In genomic region chr14:63867926-63868921, GRCh38 we compare ENCODE assay signal across 11 cellular contexts. TPM values are rescaled to one million over a fixed set of nuclear protein-coding genes. Genes with fewer than 3 reads are reported as not detected.
DNase-seq lines count a peak whose midpoint lies in the region; ATAC-seq and TF ChIP-seq lines count a peak whose summit lies in the region.
"Had no signal": no experiment of that assay in that cellular context is flagged by ENCODE, and none has a peak within 500 bp of the region (broad histone marks: within the 10 kb centered on the region; RNA-seq: fewer than 3 reads in every experiment).

No MANE protein-coding gene starts in this region.

- H3K9ac ChIP-seq in mammary epithelial cell (ENCODE audit: insufficient read depth, low read length) = no peak overlapping the region

- H3K9me2 ChIP-seq in PC-9 (ENCODE audit: insufficient read depth) (no peaks in the 10 kb centered on the region), hepatocyte (replicated peaks; ENCODE audit: insufficient read depth) (no peaks in the 10 kb centered on the region)

- in situ Hi-C loops in mammary epithelial cell (cut with MboI; ENCODE audit: low sequenced_read_pairs in 2 of 2) = loop anchor here in 1 of 2 donors (25.0 kb wide), 1 partner anchor 119 kb away; no protein-coding TSS in a partner anchor

- H2AFZ ChIP-seq in mammary epithelial cell (ENCODE audit: low read depth, low read length) = no peak overlapping the region
- no peak overlapping the region for H2AFZ ChIP-seq in PC-9
- H2AFZ ChIP-seq in hepatocyte = no peak overlapping the region
- H2AFZ ChIP-seq: GM23338 had no signal

- TF ChIP-seq POLR2A in breast epithelium (IDR thresholded peaks at IDR 0.05) = no peak

- no peak for TF ChIP-seq CTCF in breast epithelium (IDR thresholded peaks at IDR 0.05)
- TF ChIP-seq CTCF in mammary epithelial cell (conservative IDR thresholded peaks at IDR 0.05 in 1 of 2, IDR thresholded peaks at IDR 0.05 in 1 of 2; ENCODE audit: extremely low read depth in 1 of 2, insufficient read depth in 1 of 2, low read depth in 1 of 2, low read length in 2 of 2) = no peak
- no peak for TF ChIP-seq CTCF in PC-9 (conservative IDR thresholded peaks at IDR 0.05)
- no peak for TF ChIP-seq CTCF in hepatocyte (IDR thresholded peaks at IDR 0.05; ENCODE audit: poor library complexity)
- TF ChIP-seq CTCF in upper lobe of right lung (IDR thresholded peaks at IDR 0.05) = no peak
- TF ChIP-seq CTCF in BE2C (IDR thresholded peaks at IDR 0.05; ENCODE audit: low read depth, low read length) = no peak

- H3K36me3 ChIP-seq in breast epithelium (no peaks in the 10 kb centered on the region), mammary epithelial cell (ENCODE audit: insufficient read depth, low read length) (no peaks in the 10 kb centered on the region), PC-9 (ENCODE audit: low read depth) (no peaks in the 10 kb centered on the region), hepatocyte (replicated peaks; ENCODE audit: insufficient read depth, low read depth) (no peaks in the 10 kb centered on the region), upper lobe of right lung (no peaks in the 10 kb centered on the region), BE2C (no peaks in the 10 kb centered on the region)
- H3K36me3 ChIP-seq: tibial artery had no signal

- CTCF ChIA-PET in mammary epithelial cell (lab: Charles Lee; ENCODE audit: low non-redundant PET) = no interaction called here
- CTCF ChIA-PET in PC-9 (lab: Charles Lee) = interaction anchor here (0.5 kb wide), 1 partner anchor 97 kb away, joined by 4 read pairs; no protein-coding TSS in a partner anchor

- no peak for DNase-seq in breast epithelium (ENCODE audit: low spot score in 2 of 2)
- DNase-seq in mammary epithelial cell = no peak
- DNase-seq in PC-9 = peak in 1 of 2 experiments; percentile 79
- DNase-seq in hepatocyte (ENCODE audit: low spot score) = no peak
- no peak for DNase-seq in upper lobe of right lung
- DNase-seq in BE2C = no peak
- no peak for DNase-seq in NCI-H2029 (lab: John Stamatoyannopoulos, UW)
- DNase-seq: foreskin melanocyte, tibial artery had no signal

- intact Hi-C loops in breast epithelium (cut with DNase I; ENCODE audit: low total_unique reads) = no loop called here
- intact Hi-C loops in mammary epithelial cell (cut with micrococcal nuclease) = no loop called here
- intact Hi-C loops in PC-9 (cut with micrococcal nuclease; ENCODE audit: unreplicated experiment) = no loop called here
- intact Hi-C loops in upper lobe of right lung (cut with DNase I) = no loop called here

- peaks cover 3 to 5% of the 10 kb centered on the region in 2 donors for H3K4me1 ChIP-seq in breast epithelium
- peaks cover 13% of the 10 kb centered on the region for H3K4me1 ChIP-seq in mammary epithelial cell (ENCODE audit: insufficient read depth, low read length)
- H3K4me1 ChIP-seq in PC-9 (replicated peaks; ENCODE audit: insufficient read depth) = peaks cover 53% of the 10 kb centered on the region
- no peaks in the 10 kb centered on the region for H3K4me1 ChIP-seq in hepatocyte (ENCODE audit: insufficient read depth)
- peaks cover 7% of the 10 kb centered on the region for H3K4me1 ChIP-seq in upper lobe of right lung
- H3K4me1 ChIP-seq in BE2C = no peaks in the 10 kb centered on the region

- BruUV-seq in mammary epithelial cell (replicated peaks; lab: Mats Ljungman, UMichigan) = no TSS peak
- BruUV-seq in PC-9 (replicated peaks; lab: Mats Ljungman, UMichigan) = no TSS peak

- no peaks in the 10 kb centered on the region for H3K9me3 ChIP-seq in breast epithelium
- no peaks in the 10 kb centered on the region for H3K9me3 ChIP-seq in mammary epithelial cell (replicated peaks; ENCODE audit: insufficient read depth, low read length)
- no peaks in the 10 kb centered on the region for H3K9me3 ChIP-seq in PC-9 (ENCODE audit: insufficient read depth, low read depth)
- no peaks in the 10 kb centered on the region for H3K9me3 ChIP-seq in hepatocyte (ENCODE audit: low read depth)
- no peaks in the 10 kb centered on the region for H3K9me3 ChIP-seq in upper lobe of right lung
- H3K9me3 ChIP-seq in BE2C = no peaks in the 10 kb centered on the region
- H3K9me3 ChIP-seq: tibial artery had no signal

- H3K27me3 ChIP-seq in breast epithelium (no peaks in the 10 kb centered on the region), mammary epithelial cell (ENCODE audit: insufficient read depth, low read length) (no peaks in the 10 kb centered on the region), PC-9 (ENCODE audit: insufficient read depth, low read depth) (no peaks in the 10 kb centered on the region), hepatocyte (no peaks in the 10 kb centered on the region), upper lobe of right lung (no peaks in the 10 kb centered on the region), BE2C (no peaks in the 10 kb centered on the region)
- H3K27me3 ChIP-seq: tibial artery had no signal

- H3K27ac ChIP-seq in breast epithelium (peak overlapping the region; percentile 64 to 85), mammary epithelial cell (ENCODE audit: insufficient read depth, low read depth, low read length) (no peak overlapping the region), PC-9 (peak overlapping the region; percentile 23; the same call in 1 of the 2 replicates), hepatocyte (no peak overlapping the region), upper lobe of right lung (peak overlapping the region; percentile 11)

- H3K4me2 ChIP-seq in mammary epithelial cell (ENCODE audit: insufficient read depth, low read depth, low read length) = no peak overlapping the region
- H3K4me2 ChIP-seq in PC-9 = peak overlapping the region; percentile 45
- peak overlapping the region; percentile 23 for H3K4me2 ChIP-seq in hepatocyte
- H3K4me2 ChIP-seq: GM23338 had no signal

- ATAC-seq in upper lobe of right lung (no peak), GM21390 (IDR thresholded peaks at IDR 0.05; ENCODE audit: unreplicated experiment) (no peak)
- ATAC-seq: GM23338 had no signal

- H4K20me1 ChIP-seq in mammary epithelial cell (ENCODE audit: insufficient read depth, low read length) = no peaks in the 10 kb centered on the region
- no peaks in the 10 kb centered on the region for H4K20me1 ChIP-seq in PC-9 (ENCODE audit: insufficient read depth)
- no peaks in the 10 kb centered on the region for H4K20me1 ChIP-seq in hepatocyte (ENCODE audit: insufficient read depth, poor library complexity, severe bottlenecking)

- POLR2A ChIA-PET in PC-9 (lab: Charles Lee; ENCODE audit: unreplicated experiment) = interaction anchor here (0.5 to 0.7 kb wide), 3 partner anchors 16 to 212 kb away, joined by 3 to 12 read pairs (median 3); partner anchors contain the start of gene SYNE2

- H3K79me2 ChIP-seq in mammary epithelial cell (ENCODE audit: insufficient read depth, low read length) (peaks cover 42% of the 10 kb centered on the region), PC-9 (ENCODE audit: low read depth) (peaks cover 23% of the 10 kb centered on the region), hepatocyte (peaks cover 47% of the 10 kb centered on the region)

- dilution Hi-C loops in mammary epithelial cell (cut with HindIII; ENCODE audit: low sequenced_read_pairs) = no loop called here

- no peak overlapping the region for H3K4me3 ChIP-seq in breast epithelium
- H3K4me3 ChIP-seq in mammary epithelial cell (replicated peaks in 1 of 3; ENCODE audit: insufficient read depth in 1 of 3, low read depth in 2 of 3, low read length in 3 of 3) = no peak overlapping the region
- H3K4me3 ChIP-seq in PC-9 = no peak overlapping the region
- no peak overlapping the region for H3K4me3 ChIP-seq in hepatocyte
- H3K4me3 ChIP-seq in upper lobe of right lung = no peak overlapping the region
- no peak overlapping the region for H3K4me3 ChIP-seq in BE2C (ENCODE audit: low read depth, low read length)
- H3K4me3 ChIP-seq: GM23338, tibial artery had no signal

- H3F3A ChIP-seq in PC-9 (ENCODE audit: insufficient read depth, low read depth) = peaks cover 24% of the 10 kb centered on the region

- WGBS in mammary epithelial cell (ENCODE audit: low coverage, missing lambda C conversion rate) = 88% methylated on average over 6 of the region's 6 CpGs
- WGBS in hepatocyte (ENCODE audit: low lambda C conversion rate, missing lambda C conversion rate) = 94% methylated on average over 6 of the region's 6 CpGs

RNA-seq across cellular contexts. Expression of gene SYNE2, which starts 15.4 kb away (rescaled TPM):
- 100 to 1,000 TPM in 2 of 3 donors, 10 to 100 TPM in 1; 81.4 to 308 (median 303) TPM for total RNA-seq in breast epithelium
- total RNA-seq in mammary epithelial cell = 10 to 100 TPM; 44.6 to 65.3 TPM
- 11.5 TPM for polyA plus RNA-seq in mammary epithelial cell
- polyA minus RNA-seq in mammary epithelial cell = 157 TPM
- total RNA-seq in PC-9 (2021) = 90.3 and 94.2 TPM in 2 replicates
- 58.6 and 59.8 TPM in 2 replicates for total RNA-seq in hepatocyte
- 21.0 and 24.5 TPM in 2 replicates for polyA plus RNA-seq in hepatocyte
- 121 TPM for total RNA-seq in upper lobe of right lung
- polyA plus RNA-seq in BE2C (2012; ENCODE audit: insufficient read depth, insufficient read length, low read depth) = 19.0 TPM

Comparison
In these comparisons a context has a peak if more than half of its experiments do, and no peak if none do; other contexts are left out.
1. H3K27ac ChIP-seq: peak in breast epithelium (2 of 2), PC-9 (single experiment) and upper lobe of right lung (single experiment); none in mammary epithelial cell (single experiment) and hepatocyte (single experiment).